ENCODE assay signal across 22 cellular contexts in the genomic region with DNA sequence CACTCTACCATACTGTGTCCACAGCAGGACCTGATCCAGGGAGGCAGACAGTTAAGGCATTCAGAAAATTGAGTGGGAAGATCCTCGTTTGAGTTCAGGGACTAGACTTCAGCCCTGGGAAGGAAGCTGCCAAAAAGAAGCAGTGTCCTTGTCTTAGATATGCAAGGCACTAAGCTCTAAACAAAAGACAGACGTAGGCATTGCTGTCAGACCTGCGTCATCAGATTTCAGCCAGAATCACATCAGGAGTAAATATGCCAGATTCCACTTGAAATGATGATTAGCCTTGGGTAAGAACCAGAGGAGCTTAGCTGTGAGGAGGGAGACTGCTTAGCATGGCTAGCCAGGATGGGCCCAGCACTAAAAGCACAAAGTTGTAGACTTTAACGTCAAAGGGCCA. TPM values are rescaled to one million over a fixed set of nuclear protein-coding genes. Genes with fewer than 3 reads are reported as not detected.
DNase-seq lines count a peak whose midpoint lies in the region; ATAC-seq and TF ChIP-seq lines count a peak whose summit lies in the region.
"Had no signal": no experiment of that assay in that cellular context is flagged by ENCODE, and none has a peak within 500 bp of the region (broad histone marks: within the 10 kb centered on the region; RNA-seq: fewer than 3 reads in every experiment).

No MANE protein-coding gene starts in this region.

- CTCF ChIA-PET in activated CD4-positive, alpha-beta T cell treated with anti-CD3 and anti-CD28 coated beads for 36 hours (lab: Charles Lee), result no interaction called here

- H3K4me1 Mint-ChIP-seq in chondrocyte (ENCODE audit: low read depth), result peaks cover 13% of the 10 kb centered on the region
- no peaks in the 10 kb centered on the region for H3K4me1 Mint-ChIP-seq in activated CD4-positive, alpha-beta T cell treated with anti-CD3 and anti-CD28 coated beads for 36 hours
- H3K4me1 Mint-ChIP-seq: activated CD4-positive, alpha-beta memory T cell treated with anti-CD3 and anti-CD28 coated beads, Interleukin-2, amount 10 ng/mL, durations not matched to agents 7 days and 5 days; stimulated activated naive B cell treated with anti-CD40 and anti-IgM and Interleukin-4, amounts not matched to agents 10 μg/mL and 1 μg/mL and 100 μg/mL, for 72 hours had no signal

- no peak for TF ChIP-seq POLR2A in stomach (IDR thresholded peaks at IDR 0.05)

- H3K27ac Mint-ChIP-seq in chondrocyte (ENCODE audit: unreplicated experiment), result peak overlapping the region; percentile 11
- no peak overlapping the region for H3K27ac Mint-ChIP-seq in activated CD4-positive, alpha-beta T cell treated with anti-CD3 and anti-CD28 coated beads for 36 hours
- H3K27ac Mint-ChIP-seq: activated CD4-positive, alpha-beta memory T cell treated with anti-CD3 and anti-CD28 coated beads, Interleukin-2, amount 10 ng/mL, durations not matched to agents 7 days and 5 days; activated naive CD4-positive, alpha-beta T cell treated with anti-CD3 and anti-CD28 coated beads, Interleukin-2, amount 50 U/mL, for 72 hours; dendritic cell treated with granulocyte-macrophage colony-stimulating factor and Interleukin-4, amounts not matched to agents 40 ng/mL and 50 ng/mL, for 4 days; stimulated activated naive B cell treated with anti-CD40 and anti-IgM and Interleukin-4, amounts not matched to agents 10 μg/mL and 1 μg/mL and 100 μg/mL, for 72 hours had no signal

- H3K27me3 ChIP-seq in right atrium auricular region (no peaks in the 10 kb centered on the region), stomach (no peaks in the 10 kb centered on the region)
- H3K27me3 ChIP-seq: brain microvascular endothelial cell, neutrophil, upper lobe of left lung had no signal

- no peaks in the 10 kb centered on the region for H3K27me3 Mint-ChIP-seq in chondrocyte (ENCODE audit: low read depth)
- H3K27me3 Mint-ChIP-seq in activated CD4-positive, alpha-beta T cell treated with anti-CD3 and anti-CD28 coated beads for 36 hours, result peaks cover 7% of the 10 kb centered on the region
- H3K27me3 Mint-ChIP-seq: dendritic cell treated with granulocyte-macrophage colony-stimulating factor and Interleukin-4, amounts not matched to agents 40 ng/mL and 50 ng/mL, for 4 days had no signal

- H3K36me3 ChIP-seq in right atrium auricular region (no peaks in the 10 kb centered on the region), stomach (no peaks in the 10 kb centered on the region)
- H3K36me3 ChIP-seq: brain microvascular endothelial cell, neutrophil, upper lobe of left lung had no signal

- H3K36me3 Mint-ChIP-seq in chondrocyte (ENCODE audit: low read depth), result peaks cover 5% of the 10 kb centered on the region
- no peaks in the 10 kb centered on the region for H3K36me3 Mint-ChIP-seq in activated CD4-positive, alpha-beta T cell treated with anti-CD3 and anti-CD28 coated beads for 36 hours (ENCODE audit: low read depth)
- H3K36me3 Mint-ChIP-seq: activated naive CD4-positive, alpha-beta T cell treated with anti-CD3 and anti-CD28 coated beads, Interleukin-2, amount 50 U/mL, for 72 hours; stimulated activated naive B cell treated with anti-CD40 and anti-IgM and Interleukin-4, amounts not matched to agents 10 μg/mL and 1 μg/mL and 100 μg/mL, for 72 hours had no signal

- H3K9me3 ChIP-seq in right atrium auricular region (no peaks in the 10 kb centered on the region), stomach (no peaks in the 10 kb centered on the region)
- H3K9me3 ChIP-seq: neutrophil, upper lobe of left lung had no signal

- TF ChIP-seq CTCF in chondrocyte (IDR thresholded peaks at IDR 0.05) (no peak), right atrium auricular region (IDR thresholded peaks at IDR 0.05) (no peak), stomach (IDR thresholded peaks at IDR 0.05) (no peak)

- DNase-seq in SK-N-DZ (ENCODE audit: low spot score) (peak; percentile 80), chondrocyte (ENCODE audit: low spot score) (no peak), right atrium auricular region (ENCODE audit: low spot score) (peak; percentile 77), stomach (no peak), OCI-M2 (lab: John Stamatoyannopoulos, UW; ENCODE audit: unreplicated experiment) (no peak)
- DNase-seq in activated CD4-positive, alpha-beta T cell treated with anti-CD3 and anti-CD28 coated beads for 36 hours, result no peak
- DNase-seq: activated CD4-positive, alpha-beta memory T cell treated with anti-CD3 and anti-CD28 coated beads, Interleukin-2, amount 10 ng/mL, durations not matched to agents 7 days and 5 days; activated T-cell treated with anti-CD3 and anti-CD28 coated beads, Interleukin-2, amount 50 U/mL, for 48 hours; brain microvascular endothelial cell; EL; NCI-H1092 treated with DMSO at 0.1 percent for 48 hours; NCI-H2081 treated with DMSO at 0.1 percent for 48 hours; NCI-H69; SHP77 treated with DMSO at 0.1 percent for 48 hours; stimulated activated naive B cell treated with anti-CD40 and anti-IgM and Interleukin-4, amounts not matched to agents 10 μg/mL and 1 μg/mL and 100 μg/mL, for 72 hours; T-helper 2 cell; upper lobe of left lung had no signal

- WGBS in stomach, 5 donors, result 42 to 68% (median 56%) methylated on average over 4 of the region's 4 CpGs

- peak overlapping the region in 1 of 2 donors; percentile 24 for H3K27ac ChIP-seq in right atrium auricular region
- H3K27ac ChIP-seq in stomach, result peak overlapping the region in 3 of 5 donors; percentile 20 to 74 (median 42)
- H3K27ac ChIP-seq: brain microvascular endothelial cell, neutrophil, upper lobe of left lung had no signal

- no peak for ATAC-seq in HG02970 (IDR thresholded peaks at IDR 0.05; ENCODE audit: low FRiP score, unreplicated experiment)
- ATAC-seq in activated CD4-positive, alpha-beta T cell treated with anti-CD3 and anti-CD28 coated beads for 36 hours, result no peak
- ATAC-seq: activated naive CD4-positive, alpha-beta T cell treated with anti-CD3 and anti-CD28 coated beads, Interleukin-2, amount 50 U/mL, for 72 hours; stimulated activated naive B cell treated with anti-CD40 and anti-IgM and Interleukin-4, amounts not matched to agents 10 μg/mL and 1 μg/mL and 100 μg/mL, for 72 hours had no signal

- intact Hi-C loops in stomach (cut with DNase I; ENCODE audit: low total_unique reads), result no loop called here
- intact Hi-C loops in activated CD4-positive, alpha-beta T cell treated with anti-CD3 and anti-CD28 coated beads for 36 hours (cut with DNase I, micrococcal nuclease), result no loop called here

- peak; percentile 96 for TF ChIP-seq EP300 in stomach (IDR thresholded peaks at IDR 0.05)

- peaks cover 4% of the 10 kb centered on the region for H3K9me3 Mint-ChIP-seq in chondrocyte (ENCODE audit: low read depth)
- H3K9me3 Mint-ChIP-seq in activated CD4-positive, alpha-beta T cell treated with anti-CD3 and anti-CD28 coated beads for 36 hours (ENCODE audit: low read depth), result no peaks in the 10 kb centered on the region
- H3K9me3 Mint-ChIP-seq: activated CD4-positive, alpha-beta memory T cell treated with anti-CD3 and anti-CD28 coated beads, Interleukin-2, amount 10 ng/mL, durations not matched to agents 7 days and 5 days; activated naive CD4-positive, alpha-beta T cell treated with anti-CD3 and anti-CD28 coated beads, Interleukin-2, amount 50 U/mL, for 72 hours; dendritic cell treated with granulocyte-macrophage colony-stimulating factor and Interleukin-4, amounts not matched to agents 40 ng/mL and 50 ng/mL, for 4 days; stimulated activated naive B cell treated with anti-CD40 and anti-IgM and Interleukin-4, amounts not matched to agents 10 μg/mL and 1 μg/mL and 100 μg/mL, for 72 hours had no signal

- H3K4me3 Mint-ChIP-seq in chondrocyte (ENCODE audit: unreplicated experiment), result no peak overlapping the region
- no peak overlapping the region for H3K4me3 Mint-ChIP-seq in activated CD4-positive, alpha-beta T cell treated with anti-CD3 and anti-CD28 coated beads for 36 hours
- H3K4me3 Mint-ChIP-seq: activated CD4-positive, alpha-beta memory T cell treated with anti-CD3 and anti-CD28 coated beads, Interleukin-2, amount 10 ng/mL, durations not matched to agents 7 days and 5 days; dendritic cell treated with granulocyte-macrophage colony-stimulating factor and Interleukin-4, amounts not matched to agents 40 ng/mL and 50 ng/mL, for 4 days; stimulated activated naive B cell treated with anti-CD40 and anti-IgM and Interleukin-4, amounts not matched to agents 10 μg/mL and 1 μg/mL and 100 μg/mL, for 72 hours had no signal

- H3K4me1 ChIP-seq in right atrium auricular region (peaks cover 0 to 5% of the 10 kb centered on the region in 2 donors), stomach (peaks cover 0 to 11% (median 2%) of the 10 kb centered on the region in 4 donors)

- H3K4me3 ChIP-seq in right atrium auricular region, result no peak overlapping the region
- H3K4me3 ChIP-seq in stomach, result no peak overlapping the region
- H3K4me3 ChIP-seq: upper lobe of left lung had no signal

- POLR2A ChIA-PET in activated CD4-positive, alpha-beta T cell treated with anti-CD3 and anti-CD28 coated beads for 36 hours (lab: Charles Lee), result no interaction called here

RNA-seq across cellular contexts. Expression of a gene that starts 56.7 kb away (rescaled TPM):
- polyA plus RNA-seq in SK-N-DZ (2014; cell fraction: cytosol; rRNA removed), result 1.4 and 1.9 TPM in 2 replicates
- polyA plus RNA-seq in SK-N-DZ (2014; cell fraction: nucleus; rRNA removed), result 1.6 and 2.5 TPM in 2 replicates
- 76.7 to 92.6 TPM (median 77.5 TPM) in 3 replicates for total RNA-seq in chondrocyte
- 10 to 100 TPM; 28.8 to 32.5 TPM for total RNA-seq in right atrium auricular region
- 10 to 100 TPM in 4 of 5 donors, 1 to 10 TPM in 1; 7.2 to 91.4 (median 42.4) TPM for total RNA-seq in stomach
- polyA plus RNA-seq in stomach, result 10 to 100 TPM in 2 of 3 donors, 1 to 10 TPM in 1; 7.0 to 16.2 (median 12.0) TPM
- not detected for total RNA-seq in activated CD4-positive, alpha-beta T cell treated with anti-CD3 and anti-CD28 coated beads for 36 hours
- total RNA-seq: activated naive CD4-positive, alpha-beta T cell treated with anti-CD3 and anti-CD28 coated beads, Interleukin-2, amount 50 U/mL, for 72 hours; OCI-LY7 had no signal

Comparison
In these comparisons a context has a peak if more than half of its experiments do, and no peak if none do; other contexts are left out.
1. DNase-seq: peak in SK-N-DZ (single experiment) and right atrium auricular region (single experiment); none in chondrocyte (single experiment), stomach (single experiment), OCI-M2 (single experiment) and activated CD4-positive, alpha-beta T cell treated with anti-CD3 and anti-CD28 coated beads for 36 hours (single experiment).
2. RNA of a gene that starts 56.7 kb away (total RNA-seq): 76.7 to 92.6 TPM in chondrocyte, 7.2 to 91.4 TPM in stomach and 28.8 to 32.5 TPM in right atrium auricular region; not detected in activated CD4-positive, alpha-beta T cell treated with anti-CD3 and anti-CD28 coated beads for 36 hours; every median in the first group is over 4 times any median in the second.